18 cellular contexts compared by ENCODE assay signal in genomic region chr9:37369671-37370070, GRCh38. TPM values are rescaled to one million over a fixed set of nuclear protein-coding genes. Genes with fewer than 3 reads are reported as not detected.
DNase-seq lines count a peak whose midpoint lies in the region; ATAC-seq and TF ChIP-seq lines count a peak whose summit lies in the region.
"Had no signal": no experiment of that assay in that cellular context is flagged by ENCODE, and none has a peak within 500 bp of the region (broad histone marks: within the 10 kb centered on the region; RNA-seq: fewer than 3 reads in every experiment).

No MANE protein-coding gene starts in this region.

- H3K36me3 ChIP-seq in naive thymus-derived CD4-positive, alpha-beta T cell (ENCODE audit: control insufficient read depth in 2 of 3, insufficient read depth in 3 of 3, low read length in 3 of 3) = no peaks in the 10 kb centered on the region

- no CpG with 5 or more reads among the region's 5 CpGs for WGBS in H9 (ENCODE audit: extremely low coverage, insufficient read length, low lambda C conversion rate)
- 92% methylated on average over 5 of the region's 5 CpGs for WGBS in right cardiac atrium

- CTCF ChIA-PET in naive thymus-derived CD4-positive, alpha-beta T cell (lab: Charles Lee) = no interaction called here
- CTCF ChIA-PET in activated CD4-positive, alpha-beta memory T cell treated with anti-CD3 and anti-CD28 coated beads, Interleukin-2, amount 10 ng/mL, durations not matched to agents 7 days and 5 days (lab: Charles Lee) = no interaction called here

- H3K4me1 Mint-ChIP-seq in naive thymus-derived CD4-positive, alpha-beta T cell = peaks cover 0 to 9% (median 0%) of the 10 kb centered on the region in 7 donors
- H3K4me1 Mint-ChIP-seq in H9 = peaks cover 6 to 11% of the 10 kb centered on the region in 2 experiments
- peaks cover 2% of the 10 kb centered on the region for H3K4me1 Mint-ChIP-seq in activated CD4-positive, alpha-beta memory T cell treated with anti-CD3 and anti-CD28 coated beads, Interleukin-2, amount 10 ng/mL, durations not matched to agents 7 days and 5 days

- H3K4me3 Mint-ChIP-seq in naive thymus-derived CD4-positive, alpha-beta T cell = no peak overlapping the region
- no peak overlapping the region for H3K4me3 Mint-ChIP-seq in H9
- H3K4me3 Mint-ChIP-seq in activated CD4-positive, alpha-beta memory T cell treated with anti-CD3 and anti-CD28 coated beads, Interleukin-2, amount 10 ng/mL, durations not matched to agents 7 days and 5 days = no peak overlapping the region
- H3K4me3 Mint-ChIP-seq: activated CD4-positive, alpha-beta T cell treated with anti-CD3 and anti-CD28 coated beads for 36 hours; CD8-positive, alpha-beta T cell had no signal

- H3K27ac Mint-ChIP-seq in naive thymus-derived CD4-positive, alpha-beta T cell = peak overlapping the region in 2 of 9 donors; percentile 34 to 59
- H3K27ac Mint-ChIP-seq in H9 = no peak overlapping the region; a peak in 1 of 7 replicates
- H3K27ac Mint-ChIP-seq in activated CD4-positive, alpha-beta memory T cell treated with anti-CD3 and anti-CD28 coated beads, Interleukin-2, amount 10 ng/mL, durations not matched to agents 7 days and 5 days = no peak overlapping the region
- H3K27ac Mint-ChIP-seq: activated CD4-positive, alpha-beta T cell treated with anti-CD3 and anti-CD28 coated beads for 36 hours; CD8-positive, alpha-beta T cell had no signal

- no peaks in the 10 kb centered on the region for H3K23me2 ChIP-seq in H9 (ENCODE audit: insufficient read length, low read depth, low read length, poor library complexity, severe bottlenecking)

- TF ChIP-seq POLR2A in GM18526 (IDR thresholded peaks at IDR 0.05; ENCODE audit: extremely low read depth, insufficient read length) = peak; percentile 63

- no peak overlapping the region for H3K56ac ChIP-seq in H9 (ENCODE audit: insufficient read length, low read depth, low read length)

- no peak overlapping the region for H3K27ac ChIP-seq in naive thymus-derived CD4-positive, alpha-beta T cell (ENCODE audit: low read depth, low read length)
- no peak overlapping the region for H3K27ac ChIP-seq in H9 (ENCODE audit: insufficient read length, low read depth, low read length)
- H3K27ac ChIP-seq in right cardiac atrium (ENCODE audit: low read length) = no peak overlapping the region
- H3K27ac ChIP-seq: epithelial cell of prostate had no signal

- no peak overlapping the region for H2BK15ac ChIP-seq in H9 (ENCODE audit: low read depth, low read length)

- H4K8ac ChIP-seq in H9 (replicated peaks; ENCODE audit: insufficient read length, low read depth, low read length) = no peak overlapping the region

- H2BK12ac ChIP-seq in H9 (ENCODE audit: insufficient read length, low read depth, low read length) = no peak overlapping the region

- H3K9me3 Mint-ChIP-seq in naive thymus-derived CD4-positive, alpha-beta T cell = peaks cover 0 to 2% (median 0%) of the 10 kb centered on the region in 11 donors
- no peaks in the 10 kb centered on the region for H3K9me3 Mint-ChIP-seq in H9
- no peaks in the 10 kb centered on the region for H3K9me3 Mint-ChIP-seq in activated CD4-positive, alpha-beta memory T cell treated with anti-CD3 and anti-CD28 coated beads, Interleukin-2, amount 10 ng/mL, durations not matched to agents 7 days and 5 days
- H3K9me3 Mint-ChIP-seq: CD8-positive, alpha-beta T cell had no signal

- H2AK5ac ChIP-seq in H9 (ENCODE audit: insufficient read length, low read length) = no peak overlapping the region

- H4K5ac ChIP-seq in H9 (ENCODE audit: insufficient read length, low read depth, low read length) = no peak overlapping the region

- intact Hi-C loops in naive thymus-derived CD4-positive, alpha-beta T cell (cut with micrococcal nuclease) = loop anchor here in 1 of 2 donors (10.0 kb wide), 1 partner anchor 375 kb away; no protein-coding TSS in a partner anchor
- intact Hi-C loops in right cardiac atrium (cut with DNase I) = no loop called here

- peaks cover 3% of the 10 kb centered on the region for H4K20me1 ChIP-seq in H9 (ENCODE audit: control insufficient read depth, insufficient read depth, insufficient read length)

- no peak overlapping the region for H3K14ac ChIP-seq in H9 (ENCODE audit: insufficient read depth, low read length)

- H3K4me2 ChIP-seq in H9 (ENCODE audit: insufficient read depth, insufficient read length, low read length) = no peak overlapping the region

- H3K4me3 ChIP-seq in naive thymus-derived CD4-positive, alpha-beta T cell (ENCODE audit: low read length) = no peak overlapping the region
- no peak overlapping the region for H3K4me3 ChIP-seq in right cardiac atrium (ENCODE audit: low read length)

- POLR2A ChIA-PET in naive thymus-derived CD4-positive, alpha-beta T cell (lab: Charles Lee) = no interaction called here
- POLR2A ChIA-PET in activated CD4-positive, alpha-beta memory T cell treated with anti-CD3 and anti-CD28 coated beads, Interleukin-2, amount 10 ng/mL, durations not matched to agents 7 days and 5 days (lab: Charles Lee) = no interaction called here

- ATAC-seq in GM21717 (IDR thresholded peaks at IDR 0.05; ENCODE audit: unreplicated experiment) (peak; percentile 31), HG03432 (IDR thresholded peaks at IDR 0.05; ENCODE audit: unreplicated experiment) (peak; percentile 48), right cardiac atrium (no peak)
- ATAC-seq in naive thymus-derived CD4-positive, alpha-beta T cell = peak; percentile 28
- ATAC-seq: activated CD4-positive, alpha-beta T cell treated with anti-CD3 and anti-CD28 coated beads for 36 hours; CD8-positive, alpha-beta T cell; HCT116; SK-N-SH treated with all-trans-retinoic acid at 6 μM for 48 hours had no signal

- no peaks in the 10 kb centered on the region for H3K9me3 ChIP-seq in naive thymus-derived CD4-positive, alpha-beta T cell (ENCODE audit: control insufficient read depth in 2 of 3, low read length in 3 of 3)
- no peaks in the 10 kb centered on the region for H3K9me3 ChIP-seq in H9 (ENCODE audit: control insufficient read depth, low read depth, low read length)
- H3K9me3 ChIP-seq in right cardiac atrium (ENCODE audit: control insufficient read depth, low read length) = no peaks in the 10 kb centered on the region

- DNase-seq in naive thymus-derived CD4-positive, alpha-beta T cell = no peak
- DNase-seq in H9 (no peak), right cardiac atrium (no peak), NOMO-1 treated with DMSO at 0.1 percent for 48 hours (lab: John Stamatoyannopoulos, UW; ENCODE audit: unreplicated experiment) (no peak)
- no peak for DNase-seq in activated CD4-positive, alpha-beta memory T cell treated with anti-CD3 and anti-CD28 coated beads, Interleukin-2, amount 10 ng/mL, durations not matched to agents 7 days and 5 days
- DNase-seq: activated CD4-positive, alpha-beta T cell treated with anti-CD3 and anti-CD28 coated beads for 36 hours; CD8-positive, alpha-beta T cell; hypothalamus; mammary epithelial cell; NCI-H1092 treated with DMSO at 0.1 percent for 48 hours; NCI-H526 treated with DMSO at 0.1 percent for 48 hours; stimulated activated naive CD4-positive, alpha-beta T cell had no signal

- H2BK120ac ChIP-seq in H9 (ENCODE audit: low read depth, low read length, poor library complexity, severe bottlenecking) = no peak overlapping the region

- no peak overlapping the region for H3K4ac ChIP-seq in H9 (ENCODE audit: low read depth, low read length)

- H2BK5ac ChIP-seq in H9 (ENCODE audit: insufficient read length, low read length) = no peak overlapping the region

- H3K27me3 Mint-ChIP-seq in naive thymus-derived CD4-positive, alpha-beta T cell = no peaks in the 10 kb centered on the region
- peaks cover 2% of the 10 kb centered on the region for H3K27me3 Mint-ChIP-seq in H9 (ENCODE audit: low read depth)
- H3K27me3 Mint-ChIP-seq in activated CD4-positive, alpha-beta memory T cell treated with anti-CD3 and anti-CD28 coated beads, Interleukin-2, amount 10 ng/mL, durations not matched to agents 7 days and 5 days = peaks cover 5% of the 10 kb centered on the region
- H3K27me3 Mint-ChIP-seq: activated CD4-positive, alpha-beta T cell treated with anti-CD3 and anti-CD28 coated beads for 36 hours had no signal

- no peaks in the 10 kb centered on the region for H3K4me1 ChIP-seq in naive thymus-derived CD4-positive, alpha-beta T cell (ENCODE audit: control insufficient read depth in 2 of 2, insufficient read depth in 2 of 2, low read length in 2 of 2)
- H3K4me1 ChIP-seq in H9 (ENCODE audit: insufficient read depth, low read length) (no peaks in the 10 kb centered on the region), right cardiac atrium (ENCODE audit: control insufficient read depth, insufficient read depth, low read length) (no peaks in the 10 kb centered on the region)

- H2AFZ ChIP-seq in H9 (ENCODE audit: low read length) = no peak overlapping the region

- no peak overlapping the region for H4K91ac ChIP-seq in H9 (ENCODE audit: insufficient read length, low read depth, low read length)

- no peaks in the 10 kb centered on the region for H3K27me3 ChIP-seq in naive thymus-derived CD4-positive, alpha-beta T cell (ENCODE audit: control insufficient read depth in 2 of 2, insufficient read depth in 2 of 2, low read length in 2 of 2)
- H3K27me3 ChIP-seq in H9 (ENCODE audit: insufficient read depth, low read length) = no peaks in the 10 kb centered on the region
- no peaks in the 10 kb centered on the region for H3K27me3 ChIP-seq in right cardiac atrium (ENCODE audit: control insufficient read depth, insufficient read depth)

- H3K79me1 ChIP-seq in H9 (ENCODE audit: insufficient read depth, low read depth, low read length, poor library complexity, severe bottlenecking) = no peaks in the 10 kb centered on the region

- no peak overlapping the region for H3K18ac ChIP-seq in H9 (ENCODE audit: insufficient read length, low read depth, low read length)

- H3K9ac ChIP-seq in H9 (ENCODE audit: extremely low read depth, insufficient read length, low read length) = no peak overlapping the region

- H3K36me3 Mint-ChIP-seq in naive thymus-derived CD4-positive, alpha-beta T cell = no peaks in the 10 kb centered on the region
- H3K36me3 Mint-ChIP-seq in H9 (ENCODE audit: insufficient read depth in 1 of 3, low read depth in 3 of 3) = no peaks in the 10 kb centered on the region; a peak in 1 of 7 replicates
- no peaks in the 10 kb centered on the region for H3K36me3 Mint-ChIP-seq in activated CD4-positive, alpha-beta memory T cell treated with anti-CD3 and anti-CD28 coated beads, Interleukin-2, amount 10 ng/mL, durations not matched to agents 7 days and 5 days (ENCODE audit: low read depth)
- H3K36me3 Mint-ChIP-seq: CD8-positive, alpha-beta T cell had no signal

- no peak overlapping the region for H3T11ph ChIP-seq in H9 (ENCODE audit: low read length)

- no peaks in the 10 kb centered on the region for H3K79me2 ChIP-seq in H9 (ENCODE audit: insufficient read depth, low read length)

- H2BK20ac ChIP-seq in H9 (ENCODE audit: low read depth, low read length, poor library complexity, severe bottlenecking) = no peak overlapping the region

- no peak for TF ChIP-seq CTCF in H9 (conservative IDR thresholded peaks at IDR 0.05)

- H3K23ac ChIP-seq in H9 (ENCODE audit: insufficient read length, low read depth, low read length) = no peak overlapping the region

RNA-seq across cellular contexts. Expression of gene GRHPR, which starts 52.8 kb away (rescaled TPM):
- 10 to 100 TPM; 33.2 to 58.6 (median 53.1) TPM for total RNA-seq in naive thymus-derived CD4-positive, alpha-beta T cell
- polyA plus RNA-seq in naive thymus-derived CD4-positive, alpha-beta T cell = 10 to 100 TPM; 78.1 to 94.7 TPM
- total RNA-seq in H9 (2021) (97.2 and 97.9 TPM in 2 replicates), right cardiac atrium (100 to 1,000 TPM in 3 of 4 donors, 10 to 100 TPM in 1; 92.2 to 119 (median 111) TPM)
- 119 TPM for polyA plus RNA-seq in right cardiac atrium
- 10 to 100 TPM; 51.2 to 51.5 TPM for total RNA-seq in activated CD4-positive, alpha-beta memory T cell treated with anti-CD3 and anti-CD28 coated beads, Interleukin-2, amount 10 ng/mL, durations not matched to agents 7 days and 5 days

Comparison
In these comparisons a context has a peak if more than half of its experiments do, and no peak if none do; other contexts are left out.
1. ATAC-seq: peak in GM21717 (single experiment), HG03432 (single experiment) and naive thymus-derived CD4-positive, alpha-beta T cell (single experiment); none in right cardiac atrium (0 of 2).